In genomic region chr4:186932196-186932595, GRCh38 we compare ENCODE assay signal across 17 cellular contexts.
DNase-seq lines count a peak whose midpoint lies in the region; ATAC-seq and TF ChIP-seq lines count a peak whose summit lies in the region.
"Had no signal": no experiment of that assay in that cellular context is flagged by ENCODE, and none has a peak within 500 bp of the region (broad histone marks: within the 10 kb centered on the region; RNA-seq: fewer than 3 reads in every experiment).

No MANE protein-coding gene starts in this region.

- no peak for TF ChIP-seq CTCF in MCF 10A (IDR thresholded peaks at IDR 0.05; ENCODE audit: unreplicated experiment)
- TF ChIP-seq CTCF in mammary epithelial cell (conservative IDR thresholded peaks at IDR 0.05 in 1 of 2, IDR thresholded peaks at IDR 0.05 in 1 of 2; ENCODE audit: extremely low read depth in 1 of 2, insufficient read depth in 1 of 2, low read depth in 1 of 2, low read length in 2 of 2) = no peak
- TF ChIP-seq CTCF in OCI-LY7 (conservative IDR thresholded peaks at IDR 0.05; ENCODE audit: low read length) = no peak
- TF ChIP-seq CTCF in fibroblast of mammary gland (conservative IDR thresholded peaks at IDR 0.05; ENCODE audit: control insufficient read depth, insufficient read depth, low read depth, low read length) = no peak
- no peak for TF ChIP-seq CTCF in upper lobe of right lung (IDR thresholded peaks at IDR 0.05)
- no peak for TF ChIP-seq CTCF in Peyer's patch (IDR thresholded peaks at IDR 0.05)

- no peaks in the 10 kb centered on the region for H3K79me2 ChIP-seq in mammary epithelial cell (ENCODE audit: insufficient read depth, low read length)
- H3K79me2 ChIP-seq in OCI-LY7 (ENCODE audit: insufficient read depth, low read depth, low read length) = no peaks in the 10 kb centered on the region

- TF ChIP-seq POLR2A in Peyer's patch (IDR thresholded peaks at IDR 0.05) = no peak

- WGBS in mammary epithelial cell (ENCODE audit: low coverage, missing lambda C conversion rate) = 98% methylated on average over 5 of the region's 5 CpGs

- H3K36me3 ChIP-seq in mammary epithelial cell (ENCODE audit: insufficient read depth, low read length) = no peaks in the 10 kb centered on the region
- no peaks in the 10 kb centered on the region for H3K36me3 ChIP-seq in OCI-LY7 (ENCODE audit: insufficient read depth, low read length)
- no peaks in the 10 kb centered on the region for H3K36me3 ChIP-seq in upper lobe of right lung
- H3K36me3 ChIP-seq in Peyer's patch = no peaks in the 10 kb centered on the region
- H3K36me3 ChIP-seq: gastroesophageal sphincter had no signal

- H3K27ac ChIP-seq in mammary epithelial cell (ENCODE audit: insufficient read depth, low read depth, low read length) = no peak overlapping the region
- no peak overlapping the region for H3K27ac ChIP-seq in OCI-LY7 (ENCODE audit: low read depth, low read length, poor library complexity, severe bottlenecking)
- no peak overlapping the region for H3K27ac ChIP-seq in upper lobe of right lung
- H3K27ac ChIP-seq in Peyer's patch = no peak overlapping the region
- H3K27ac ChIP-seq: gastroesophageal sphincter, testis had no signal

- intact Hi-C loops in MCF 10A (cut with micrococcal nuclease) (no loop called here), mammary epithelial cell (cut with micrococcal nuclease) (loop anchor here (5.0 to 10.0 kb wide), 5 partner anchors 50 to 673 kb away; no protein-coding TSS in a partner anchor), OCI-LY7 (cut with micrococcal nuclease; ENCODE audit: unreplicated experiment) (no loop called here), upper lobe of right lung (cut with DNase I) (no loop called here)

- H3K27me3 Mint-ChIP-seq in MCF 10A (ENCODE audit: insufficient read depth, unreplicated experiment) = no peaks in the 10 kb centered on the region
- H3K27me3 Mint-ChIP-seq: activated CD4-positive, alpha-beta memory T cell treated with anti-CD3 and anti-CD28 coated beads, Interleukin-2, amount 10 ng/mL, durations not matched to agents 7 days and 5 days; CD4-positive, alpha-beta memory T cell; naive B cell had no signal

- H3K4me2 ChIP-seq in mammary epithelial cell (ENCODE audit: insufficient read depth, low read depth, low read length) = no peak overlapping the region
- no peak overlapping the region for H3K4me2 ChIP-seq in OCI-LY7 (ENCODE audit: low read length)

- no peak overlapping the region for H3K4me3 Mint-ChIP-seq in MCF 10A (ENCODE audit: unreplicated experiment)
- H3K4me3 Mint-ChIP-seq: activated CD4-positive, alpha-beta memory T cell treated with anti-CD3 and anti-CD28 coated beads, Interleukin-2, amount 10 ng/mL, durations not matched to agents 7 days and 5 days; CD4-positive, alpha-beta memory T cell; naive B cell had no signal

- no peak overlapping the region for H3K9ac ChIP-seq in mammary epithelial cell (ENCODE audit: insufficient read depth, low read length)

- no peaks in the 10 kb centered on the region for H3K9me3 Mint-ChIP-seq in MCF 10A (ENCODE audit: unreplicated experiment)

- ATAC-seq in GM21526 (IDR thresholded peaks at IDR 0.05; ENCODE audit: low FRiP score, unreplicated experiment) = no peak
- no peak for ATAC-seq in upper lobe of right lung
- ATAC-seq: gastroesophageal sphincter, GM12878 had no signal

- H3K4me1 Mint-ChIP-seq in MCF 10A (ENCODE audit: insufficient read depth, unreplicated experiment) = peaks cover 29% of the 10 kb centered on the region
- H3K4me1 Mint-ChIP-seq: activated CD4-positive, alpha-beta memory T cell treated with anti-CD3 and anti-CD28 coated beads, Interleukin-2, amount 10 ng/mL, durations not matched to agents 7 days and 5 days; CD4-positive, alpha-beta memory T cell; naive B cell had no signal

- H3K4me3 ChIP-seq in mammary epithelial cell (replicated peaks in 1 of 3; ENCODE audit: insufficient read depth in 1 of 3, low read depth in 2 of 3, low read length in 3 of 3) (no peak overlapping the region), OCI-LY7 (ENCODE audit: low read depth, low read length, poor library complexity, severe bottlenecking) (no peak overlapping the region), fibroblast of mammary gland (ENCODE audit: control insufficient read depth, low read depth, low read length) (no peak overlapping the region), upper lobe of right lung (no peak overlapping the region), Peyer's patch (no peak overlapping the region)
- H3K4me3 ChIP-seq: gastroesophageal sphincter, GM12878, testis had no signal

- CTCF ChIA-PET in MCF 10A (lab: Yijun Ruan, JAX) = interaction anchor here (1.1 to 1.2 kb wide), 2 partner anchors 208 to 263 kb away, joined by 3 read pairs; partner anchors contain the start of gene FAT1
- CTCF ChIA-PET in mammary epithelial cell (lab: Charles Lee; ENCODE audit: low non-redundant PET) = no interaction called here
- CTCF ChIA-PET in OCI-LY7 (lab: Charles Lee; ENCODE audit: unreplicated experiment) = no interaction called here

- POLR2A ChIA-PET in MCF 10A (lab: Yijun Ruan, JAX) (interaction anchor here (0.6 to 1.9 kb wide), 4 partner anchors 11 to 252 kb away, joined by 3 to 8 read pairs (median 4); no protein-coding TSS in a partner anchor), OCI-LY7 (lab: Charles Lee) (no interaction called here)

- H3K36me3 Mint-ChIP-seq in MCF 10A (ENCODE audit: insufficient read depth, unreplicated experiment) = no peaks in the 10 kb centered on the region
- H3K36me3 Mint-ChIP-seq: CD4-positive, alpha-beta memory T cell had no signal

- H3K9me3 ChIP-seq in mammary epithelial cell (replicated peaks; ENCODE audit: insufficient read depth, low read length) (no peaks in the 10 kb centered on the region), OCI-LY7 (ENCODE audit: low read length) (no peaks in the 10 kb centered on the region), upper lobe of right lung (no peaks in the 10 kb centered on the region), Peyer's patch (no peaks in the 10 kb centered on the region)
- H3K9me3 ChIP-seq: gastroesophageal sphincter, testis had no signal

- H3K27ac Mint-ChIP-seq in MCF 10A (ENCODE audit: low read depth, unreplicated experiment) = peak overlapping the region; percentile 37
- H3K27ac Mint-ChIP-seq: activated CD4-positive, alpha-beta memory T cell treated with anti-CD3 and anti-CD28 coated beads, Interleukin-2, amount 10 ng/mL, durations not matched to agents 7 days and 5 days; CD4-positive, alpha-beta memory T cell; naive B cell had no signal

- peaks cover 25% of the 10 kb centered on the region for H3K4me1 ChIP-seq in mammary epithelial cell (ENCODE audit: insufficient read depth, low read length)
- peaks cover 3% of the 10 kb centered on the region for H3K4me1 ChIP-seq in OCI-LY7 (ENCODE audit: insufficient read depth, low read length, poor library complexity, severe bottlenecking)
- H3K4me1 ChIP-seq in upper lobe of right lung = no peaks in the 10 kb centered on the region
- H3K4me1 ChIP-seq in Peyer's patch = peaks cover 0 to 17% (median 4%) of the 10 kb centered on the region in 4 donors

- no peak for DNase-seq in MCF 10A (ENCODE audit: unreplicated experiment)
- DNase-seq in mammary epithelial cell = no peak
- DNase-seq in OCI-LY7 (ENCODE audit: low spot score) = no peak
- peak; percentile 19 for DNase-seq in fibroblast of mammary gland (ENCODE audit: low read depth)
- no peak for DNase-seq in upper lobe of right lung
- no peak for DNase-seq in activated CD8-positive, alpha-beta memory T cell treated with anti-CD3 and anti-CD28 coated beads for 24 hours
- no peak for DNase-seq in Peyer's patch
- DNase-seq: activated CD4-positive, alpha-beta memory T cell treated with anti-CD3 and anti-CD28 coated beads, Interleukin-2, amount 10 ng/mL, durations not matched to agents 7 days and 5 days; CD4-positive, alpha-beta memory T cell; MM.1S; naive B cell; NCI-H226; stimulated activated CD4-positive, alpha-beta T cell treated with anti-CD3 and anti-CD28 coated beads, Interleukin-2, amount 100 ng/mL, for 24 hours; testis had no signal

- H2AFZ ChIP-seq in mammary epithelial cell (ENCODE audit: low read depth, low read length) = no peak overlapping the region
- H2AFZ ChIP-seq in OCI-LY7 (ENCODE audit: low read length) = peak overlapping the region; percentile 49; the same call in 1 of the 2 replicates

- H3K9me2 ChIP-seq in OCI-LY7 (ENCODE audit: insufficient read depth, low read length) = no peaks in the 10 kb centered on the region

- in situ Hi-C loops in mammary epithelial cell (cut with MboI; ENCODE audit: low sequenced_read_pairs in 2 of 2) = loop anchor here in 1 of 2 donors (25.0 kb wide), 1 partner anchor 195 kb away; no protein-coding TSS in a partner anchor

- no TSS peak for BruUV-seq in MCF 10A (replicated peaks; lab: Mats Ljungman, UMichigan)
- BruUV-seq in mammary epithelial cell (replicated peaks; lab: Mats Ljungman, UMichigan) = no TSS peak
- BruUV-seq in OCI-LY7 (replicated peaks; lab: Mats Ljungman, UMichigan) = no TSS peak

- H3K27me3 ChIP-seq in mammary epithelial cell (ENCODE audit: insufficient read depth, low read length) = no peaks in the 10 kb centered on the region
- no peaks in the 10 kb centered on the region for H3K27me3 ChIP-seq in upper lobe of right lung
- no peaks in the 10 kb centered on the region for H3K27me3 ChIP-seq in Peyer's patch
- H3K27me3 ChIP-seq: gastroesophageal sphincter, testis had no signal

- dilution Hi-C loops in mammary epithelial cell (cut with HindIII; ENCODE audit: low sequenced_read_pairs) = no loop called here

- H4K20me1 ChIP-seq in mammary epithelial cell (ENCODE audit: insufficient read depth, low read length) (no peaks in the 10 kb centered on the region), OCI-LY7 (ENCODE audit: insufficient read depth, low read length) (no peaks in the 10 kb centered on the region)
